In genomic region chr2:168211664-168212163, GRCh38 we compare ENCODE assay signal across 8 cellular contexts. TPM values are rescaled to one million over a fixed set of nuclear protein-coding genes. Genes with fewer than 3 reads are reported as not detected.
DNase-seq lines count a peak whose midpoint lies in the region; ATAC-seq, FAIRE-seq and TF ChIP-seq lines count a peak whose summit lies in the region.

No MANE protein-coding gene starts in this region.

- H3K4me1 Mint-ChIP-seq in activated T-helper 2 cell treated with anti-CD3 and anti-CD28 coated beads, Interferon-gamma antibody, Interleukin-2, Interleukin-4, amounts not matched to agents 10 μg/mL and 5 μg/mL and 100 μg/mL, durations not matched to agents 14 hours and 24 hours and 36 hours (ENCODE audit: low read depth) = peaks cover 62% of the 10 kb centered on the region

- no peaks in the 10 kb centered on the region for H3K27me3 ChIP-seq in osteoblast (ENCODE audit: insufficient read depth, low read length)

- peak; percentile 74 for ATAC-seq in GM18861 (IDR thresholded peaks at IDR 0.05; ENCODE audit: unreplicated experiment)
- peak; percentile 69 for ATAC-seq in HG02938 (IDR thresholded peaks at IDR 0.05; ENCODE audit: unreplicated experiment)
- no peak for ATAC-seq in HG03469 (IDR thresholded peaks at IDR 0.05; ENCODE audit: unreplicated experiment)

- H3K4me1 ChIP-seq in osteoblast (ENCODE audit: insufficient read depth, low read length) = peaks cover 40% of the 10 kb centered on the region

- H3K27ac Mint-ChIP-seq in activated T-helper 2 cell treated with anti-CD3 and anti-CD28 coated beads, Interferon-gamma antibody, Interleukin-2, Interleukin-4, amounts not matched to agents 10 μg/mL and 5 μg/mL and 100 μg/mL, durations not matched to agents 14 hours and 24 hours and 36 hours = peak overlapping the region; percentile 96

- DNase-seq in activated T-helper 2 cell treated with anti-CD3 and anti-CD28 coated beads, Interferon-gamma antibody, Interleukin-2, Interleukin-4, amounts not matched to agents 10 μg/mL and 5 μg/mL and 100 μg/mL, durations not matched to agents 14 hours and 24 hours and 36 hours (ENCODE audit: low spot score) = no peak
- no peak for DNase-seq in osteoblast (ENCODE audit: insufficient read length, low spot score, missing footprints)
- no peak for DNase-seq in urothelium cell line (ENCODE audit: low spot score)
- DNase-seq in DMS153 treated with DMSO at 0.1 percent for 48 hours (lab: John Stamatoyannopoulos, UW; ENCODE audit: unreplicated experiment) = no peak
- no peak for DNase-seq in H4 (ENCODE audit: low spot score)

- H3K9me3 Mint-ChIP-seq in activated T-helper 2 cell treated with anti-CD3 and anti-CD28 coated beads, Interferon-gamma antibody, Interleukin-2, Interleukin-4, amounts not matched to agents 10 μg/mL and 5 μg/mL and 100 μg/mL, durations not matched to agents 14 hours and 24 hours and 36 hours = peaks cover 4% of the 10 kb centered on the region

- H3K79me2 ChIP-seq in osteoblast (ENCODE audit: insufficient read depth, low read length) = peaks cover 66% of the 10 kb centered on the region

- H3K36me3 Mint-ChIP-seq in activated T-helper 2 cell treated with anti-CD3 and anti-CD28 coated beads, Interferon-gamma antibody, Interleukin-2, Interleukin-4, amounts not matched to agents 10 μg/mL and 5 μg/mL and 100 μg/mL, durations not matched to agents 14 hours and 24 hours and 36 hours (ENCODE audit: low read depth) = peaks cover 23% of the 10 kb centered on the region

- H4K20me1 ChIP-seq in osteoblast (ENCODE audit: insufficient read depth, low read length) = peaks cover 11% of the 10 kb centered on the region

- H3K27me3 Mint-ChIP-seq in activated T-helper 2 cell treated with anti-CD3 and anti-CD28 coated beads, Interferon-gamma antibody, Interleukin-2, Interleukin-4, amounts not matched to agents 10 μg/mL and 5 μg/mL and 100 μg/mL, durations not matched to agents 14 hours and 24 hours and 36 hours (ENCODE audit: low read depth) = no peaks in the 10 kb centered on the region

- H3K9me3 ChIP-seq in osteoblast (ENCODE audit: low read depth, low read length) = no peaks in the 10 kb centered on the region

- FAIRE-seq in urothelium cell line (lab: Jason Lieb, UNC) = no peak

- TF ChIP-seq CTCF in osteoblast (IDR thresholded peaks at IDR 0.05; ENCODE audit: extremely low read depth, low read depth, low read length) = no peak

- H3K4me3 ChIP-seq in osteoblast (ENCODE audit: insufficient read depth, low read length) = no peak overlapping the region

- peak overlapping the region; percentile 42 for H3K27ac ChIP-seq in osteoblast (ENCODE audit: low read depth, low read length)

- no peak overlapping the region for H2AFZ ChIP-seq in osteoblast (ENCODE audit: low read length)

- no peak overlapping the region for H3K4me2 ChIP-seq in osteoblast (ENCODE audit: insufficient read depth, low read length)

- peak overlapping the region; percentile 73 for H3K4me3 Mint-ChIP-seq in activated T-helper 2 cell treated with anti-CD3 and anti-CD28 coated beads, Interferon-gamma antibody, Interleukin-2, Interleukin-4, amounts not matched to agents 10 μg/mL and 5 μg/mL and 100 μg/mL, durations not matched to agents 14 hours and 24 hours and 36 hours (ENCODE audit: low read depth)

- no peaks in the 10 kb centered on the region for H3K36me3 ChIP-seq in osteoblast (ENCODE audit: insufficient read depth, low read length)

- intact Hi-C loops in activated T-helper 2 cell treated with anti-CD3 and anti-CD28 coated beads, Interferon-gamma antibody, Interleukin-2, Interleukin-4, amounts not matched to agents 10 μg/mL and 5 μg/mL and 100 μg/mL, durations not matched to agents 14 hours and 24 hours and 36 hours (cut with micrococcal nuclease) = loop anchor here (1.0 to 2.0 kb wide), 7 partner anchors 16 to 279 kb away; partner anchors contain the start of gene STK39

RNA-seq across cellular contexts. Expression of gene STK39, which starts 35.7 kb away (rescaled TPM):
- total RNA-seq in activated T-helper 2 cell treated with anti-CD3 and anti-CD28 coated beads, Interferon-gamma antibody, Interleukin-2, Interleukin-4, amounts not matched to agents 10 μg/mL and 5 μg/mL and 100 μg/mL, durations not matched to agents 14 hours and 24 hours and 36 hours = 46.0 and 46.3 TPM in 2 replicates
- total RNA-seq in osteoblast = 18.1 and 20.9 TPM in 2 replicates
- total RNA-seq in H4 (2014; rRNA removed; shearing (Covaris generic)) = 9.2 and 12.6 TPM in 2 replicates
